In genomic region chr10:122514045-122514840, GRCh38 we compare ENCODE assay signal across 1 cellular context.
A peak's percentile ranks its signal among the peaks of the same experiment; 100 is the strongest.
TF ChIP-seq lines count a peak whose summit lies in the region.

No MANE protein-coding gene starts in this region.

TF ChIP-seq in HepG2, 621 proteins besides CTCF, POLR2A, EP300 and RAD21:
- TF ChIP-seq CENPBD1 (CRISPR knock-in tag; IDR thresholded peaks at IDR 0.05; ENCODE audit: borderline replicate concordance, low read depth) (no peak), MAFK (conservative IDR thresholded peaks at IDR 0.05 in 1 of 2, IDR thresholded peaks at IDR 0.05 in 1 of 2; ENCODE audit: low read length in 2 of 2) (0 out of 4 replicates have a peak, but pooled peaks of 1 of the 2 experiments have one; percentile 1), CREB1 (IDR thresholded peaks at IDR 0.05) (peak; percentile 79), CREB1 (CRISPR knock-in tag; IDR thresholded peaks at IDR 0.05) (no peak), ZNF12 (CRISPR knock-in tag; IDR thresholded peaks at IDR 0.05) (no peak), GMEB1 (CRISPR knock-in tag; IDR thresholded peaks at IDR 0.05; ENCODE audit: borderline replicate concordance) (no peak), SALL1 (CRISPR knock-in tag; IDR thresholded peaks at IDR 0.05) (no peak), ATF7 (IDR thresholded peaks at IDR 0.05) (peak; percentile 89), ATF7 (CRISPR knock-in tag; IDR thresholded peaks at IDR 0.05) (no peak)
